In genomic region chr15:99703603-99704443, GRCh38 we compare ENCODE assay signal across 8 cellular contexts. TPM values are rescaled to one million over a fixed set of nuclear protein-coding genes. Genes with fewer than 3 reads are reported as not detected.
DNase-seq lines count a peak whose midpoint lies in the region; ATAC-seq and TF ChIP-seq lines count a peak whose summit lies in the region.

No MANE protein-coding gene starts in this region.

- H3K27ac Mint-ChIP-seq in activated T-cell treated with anti-CD3 and anti-CD28 coated beads, Interleukin-2, amount 50 U/mL, for 72 hours: peak overlapping the region; percentile 71
- peak overlapping the region in 2 of 3 experiments; percentile 37 to 92; a peak in 2 of 7 replicates for H3K27ac Mint-ChIP-seq in H9
- peak overlapping the region; percentile 47 for H3K27ac Mint-ChIP-seq in activated naive CD8-positive, alpha-beta T cell

- H2BK15ac ChIP-seq in H9 (ENCODE audit: low read depth, low read length): no peak overlapping the region

- no peak overlapping the region for H4K5ac ChIP-seq in H9 (ENCODE audit: insufficient read length, low read depth, low read length)

- H3F3A ChIP-seq in Loucy (ENCODE audit: low read depth): no peaks in the 10 kb centered on the region

- H3K27ac ChIP-seq in H9 (ENCODE audit: insufficient read length, low read depth, low read length) (no peak overlapping the region), cardiac muscle cell (peak overlapping the region; percentile 87)

- H4K91ac ChIP-seq in H9 (ENCODE audit: insufficient read length, low read depth, low read length): no peak overlapping the region

- H2BK12ac ChIP-seq in H9 (ENCODE audit: insufficient read length, low read depth, low read length): no peak overlapping the region

- H3K79me1 ChIP-seq in H9 (ENCODE audit: insufficient read depth, low read depth, low read length, poor library complexity, severe bottlenecking): no peaks in the 10 kb centered on the region

- H3K23ac ChIP-seq in H9 (ENCODE audit: insufficient read length, low read depth, low read length): no peak overlapping the region

- no peaks in the 10 kb centered on the region for H3K9me3 Mint-ChIP-seq in activated T-cell treated with anti-CD3 and anti-CD28 coated beads, Interleukin-2, amount 50 U/mL, for 72 hours
- H3K9me3 Mint-ChIP-seq in activated T-cell treated with anti-CD3 and anti-CD28 coated beads, Interleukin-2, amount 50 U/mL, for 4 hours: no peaks in the 10 kb centered on the region
- no peaks in the 10 kb centered on the region for H3K9me3 Mint-ChIP-seq in H9
- H3K9me3 Mint-ChIP-seq in activated naive CD8-positive, alpha-beta T cell (ENCODE audit: low read depth): no peaks in the 10 kb centered on the region

- TF ChIP-seq CTCF in H9 (conservative IDR thresholded peaks at IDR 0.05) (peak; percentile 60), Loucy (conservative IDR thresholded peaks at IDR 0.05; ENCODE audit: low read length) (peak; percentile 53), cardiac muscle cell (IDR thresholded peaks at IDR 0.05; ENCODE audit: low read depth, low read length) (peak; percentile 69), retinal pigment epithelial cell (conservative IDR thresholded peaks at IDR 0.05; ENCODE audit: low read depth, low read length) (peak; percentile 69)

- H3K14ac ChIP-seq in H9 (ENCODE audit: insufficient read depth, low read length): no peak overlapping the region

- no peaks in the 10 kb centered on the region for H3K4me1 ChIP-seq in H9 (ENCODE audit: insufficient read depth, low read length)
- H3K4me1 ChIP-seq in Loucy (ENCODE audit: insufficient read depth, low read length, poor library complexity, severe bottlenecking): no peaks in the 10 kb centered on the region
- peaks cover 60% of the 10 kb centered on the region for H3K4me1 ChIP-seq in cardiac muscle cell (ENCODE audit: low read depth)

- no peaks in the 10 kb centered on the region for H3K9me2 ChIP-seq in Loucy (replicated peaks; ENCODE audit: low read depth, low read length)

- H3K9ac ChIP-seq in H9 (ENCODE audit: extremely low read depth, insufficient read length, low read length) (no peak overlapping the region), Loucy (ENCODE audit: low read depth, low read length, poor library complexity, severe bottlenecking) (no peak overlapping the region)

- DNase-seq in activated T-cell treated with anti-CD3 and anti-CD28 coated beads, Interleukin-2, amount 50 U/mL, for 72 hours: no peak
- no peak for DNase-seq in activated T-cell treated with anti-CD3 and anti-CD28 coated beads, Interleukin-2, amount 50 U/mL, for 4 hours
- DNase-seq in H9: no peak
- peak; percentile 54 to 91 for DNase-seq in cardiac muscle cell (ENCODE audit: low read depth in 1 of 2, low spot score in 1 of 2)
- peak; percentile 58 for DNase-seq in retinal pigment epithelial cell (ENCODE audit: low read depth)
- DNase-seq in ecto neural progenitor cell (ENCODE audit: low spot score): no peak

- no peaks in the 10 kb centered on the region for H3K27me3 Mint-ChIP-seq in activated T-cell treated with anti-CD3 and anti-CD28 coated beads, Interleukin-2, amount 50 U/mL, for 72 hours (ENCODE audit: low read depth)
- H3K27me3 Mint-ChIP-seq in activated T-cell treated with anti-CD3 and anti-CD28 coated beads, Interleukin-2, amount 50 U/mL, for 4 hours (ENCODE audit: low read depth): no peaks in the 10 kb centered on the region
- H3K27me3 Mint-ChIP-seq in H9 (ENCODE audit: low read depth): no peaks in the 10 kb centered on the region; the same call in 1 of the 2 replicates
- H3K27me3 Mint-ChIP-seq in activated naive CD8-positive, alpha-beta T cell: no peaks in the 10 kb centered on the region

- H3K4me3 Mint-ChIP-seq in activated T-cell treated with anti-CD3 and anti-CD28 coated beads, Interleukin-2, amount 50 U/mL, for 72 hours: peak overlapping the region; percentile 10 to 65
- no peak overlapping the region for H3K4me3 Mint-ChIP-seq in activated T-cell treated with anti-CD3 and anti-CD28 coated beads, Interleukin-2, amount 50 U/mL, for 4 hours
- H3K4me3 Mint-ChIP-seq in H9: no peak overlapping the region
- H3K4me3 Mint-ChIP-seq in activated naive CD8-positive, alpha-beta T cell: no peak overlapping the region

- no peak overlapping the region for H2BK20ac ChIP-seq in H9 (ENCODE audit: low read depth, low read length, poor library complexity, severe bottlenecking)

- H3K36me3 ChIP-seq in Loucy (ENCODE audit: insufficient read depth, low read length) (no peaks in the 10 kb centered on the region), cardiac muscle cell (peaks cover 6% of the 10 kb centered on the region)

- H3K4me3 ChIP-seq in Loucy (ENCODE audit: low read length, poor library complexity, severe bottlenecking) (no peak overlapping the region), cardiac muscle cell (no peak overlapping the region), retinal pigment epithelial cell (ENCODE audit: low read length) (no peak overlapping the region)

- H3K56ac ChIP-seq in H9 (ENCODE audit: insufficient read length, low read depth, low read length): no peak overlapping the region

- H4K20me1 ChIP-seq in H9 (ENCODE audit: control insufficient read depth, insufficient read depth, insufficient read length) (no peaks in the 10 kb centered on the region), Loucy (ENCODE audit: insufficient read depth, low read length, poor library complexity, severe bottlenecking) (no peaks in the 10 kb centered on the region)

- H2AFZ ChIP-seq in H9 (ENCODE audit: low read length) (no peak overlapping the region), Loucy (ENCODE audit: low read length) (no peak overlapping the region)

- H3K4me2 ChIP-seq in H9 (ENCODE audit: insufficient read depth, insufficient read length, low read length) (no peak overlapping the region), Loucy (ENCODE audit: low read depth, low read length, poor library complexity, severe bottlenecking) (no peak overlapping the region)

- H3K4ac ChIP-seq in H9 (ENCODE audit: low read depth, low read length): no peak overlapping the region

- no peak overlapping the region for H3T11ph ChIP-seq in H9 (ENCODE audit: low read length)

- WGBS in H9 (ENCODE audit: extremely low coverage, insufficient read length, low lambda C conversion rate): no CpG with 5 or more reads among the region's 7 CpGs

- no peaks in the 10 kb centered on the region for H3K79me2 ChIP-seq in H9 (ENCODE audit: insufficient read depth, low read length)
- H3K79me2 ChIP-seq in Loucy (ENCODE audit: insufficient read depth, low read length): no peaks in the 10 kb centered on the region

- H2AK5ac ChIP-seq in H9 (ENCODE audit: insufficient read length, low read length): no peak overlapping the region

- H3K4me1 Mint-ChIP-seq in activated T-cell treated with anti-CD3 and anti-CD28 coated beads, Interleukin-2, amount 50 U/mL, for 72 hours (ENCODE audit: low read depth): peaks cover 46% of the 10 kb centered on the region
- H3K4me1 Mint-ChIP-seq in activated T-cell treated with anti-CD3 and anti-CD28 coated beads, Interleukin-2, amount 50 U/mL, for 4 hours (ENCODE audit: low read depth): peaks cover 47% of the 10 kb centered on the region
- H3K4me1 Mint-ChIP-seq in H9: peaks cover 7 to 9% of the 10 kb centered on the region in 2 experiments; a peak in 3 of 4 replicates
- H3K4me1 Mint-ChIP-seq in activated naive CD8-positive, alpha-beta T cell (ENCODE audit: low read depth): peaks cover 54% of the 10 kb centered on the region

- H3K27me3 ChIP-seq in H9 (ENCODE audit: insufficient read depth, low read length): no peaks in the 10 kb centered on the region
- H3K27me3 ChIP-seq in Loucy (ENCODE audit: insufficient read depth, low read length, poor library complexity, severe bottlenecking): no peaks in the 10 kb centered on the region
- H3K27me3 ChIP-seq in cardiac muscle cell: no peaks in the 10 kb centered on the region

- peak; percentile 16 to 37 for ATAC-seq in activated T-cell treated with anti-CD3 and anti-CD28 coated beads, Interleukin-2, amount 50 U/mL, for 72 hours (replicated peaks in 1 of 2)
- ATAC-seq in activated T-cell treated with anti-CD3 and anti-CD28 coated beads, Interleukin-2, amount 50 U/mL, for 4 hours: no peak

- H3K9me3 ChIP-seq in H9 (ENCODE audit: control insufficient read depth, low read depth, low read length): no peaks in the 10 kb centered on the region
- no peaks in the 10 kb centered on the region for H3K9me3 ChIP-seq in Loucy (ENCODE audit: insufficient read depth, low read depth, low read length)
- H3K9me3 ChIP-seq in cardiac muscle cell (ENCODE audit: low read depth): no peaks in the 10 kb centered on the region

- no peak overlapping the region for H3K18ac ChIP-seq in H9 (ENCODE audit: insufficient read length, low read depth, low read length)

- no peak overlapping the region for H2BK5ac ChIP-seq in H9 (ENCODE audit: insufficient read length, low read length)

- no peaks in the 10 kb centered on the region for H3K36me3 Mint-ChIP-seq in activated T-cell treated with anti-CD3 and anti-CD28 coated beads, Interleukin-2, amount 50 U/mL, for 72 hours (ENCODE audit: insufficient read depth in 2 of 2)
- H3K36me3 Mint-ChIP-seq in activated T-cell treated with anti-CD3 and anti-CD28 coated beads, Interleukin-2, amount 50 U/mL, for 4 hours (ENCODE audit: insufficient read depth): peaks cover 5% of the 10 kb centered on the region
- H3K36me3 Mint-ChIP-seq in H9 (ENCODE audit: insufficient read depth in 1 of 3, low read depth in 3 of 3): peaks cover 0 to 4% (median 0%) of the 10 kb centered on the region in 3 experiments; a peak in 2 of 7 replicates
- H3K36me3 Mint-ChIP-seq in activated naive CD8-positive, alpha-beta T cell: peaks cover 5% of the 10 kb centered on the region

- no peak overlapping the region for H2BK120ac ChIP-seq in H9 (ENCODE audit: low read depth, low read length, poor library complexity, severe bottlenecking)

- H3K23me2 ChIP-seq in H9 (ENCODE audit: insufficient read length, low read depth, low read length, poor library complexity, severe bottlenecking): no peaks in the 10 kb centered on the region

- no peak overlapping the region for H4K8ac ChIP-seq in H9 (replicated peaks; ENCODE audit: insufficient read length, low read depth, low read length)

RNA-seq across cellular contexts. Expression of gene LYSMD4, which starts 29.4 kb away (rescaled TPM):
- 10 to 100 TPM in 1 of 2 donors, 1 to 10 TPM in 1; 9.7 to 11.7 TPM for total RNA-seq in activated T-cell treated with anti-CD3 and anti-CD28 coated beads, Interleukin-2, amount 50 U/mL, for 72 hours
- 1 to 10 TPM; 4.5 to 6.2 (median 5.5) TPM for total RNA-seq in activated T-cell treated with anti-CD3 and anti-CD28 coated beads, Interleukin-2, amount 50 U/mL, for 4 hours
- total RNA-seq in H9 (2021) (9.3 and 10.0 TPM in 2 replicates), cardiac muscle cell (21.2 and 21.9 TPM in 2 replicates)
- 24.0 and 24.4 TPM in 2 replicates for polyA plus RNA-seq in cardiac muscle cell

Comparison
In these comparisons a context has a peak if more than half of its experiments do, and no peak if none do; other contexts are left out.
1. ATAC-seq: peak in activated T-cell treated with anti-CD3 and anti-CD28 coated beads, Interleukin-2, amount 50 U/mL, for 72 hours (2 of 2); none in activated T-cell treated with anti-CD3 and anti-CD28 coated beads, Interleukin-2, amount 50 U/mL, for 4 hours (0 of 2).
2. H3K4me3 Mint-ChIP-seq: peak in activated T-cell treated with anti-CD3 and anti-CD28 coated beads, Interleukin-2, amount 50 U/mL, for 72 hours (2 of 2); none in activated T-cell treated with anti-CD3 and anti-CD28 coated beads, Interleukin-2, amount 50 U/mL, for 4 hours (single experiment), H9 (0 of 2) and activated naive CD8-positive, alpha-beta T cell (single experiment).
3. DNase-seq: peak in cardiac muscle cell (2 of 2) and retinal pigment epithelial cell (single experiment); none in activated T-cell treated with anti-CD3 and anti-CD28 coated beads, Interleukin-2, amount 50 U/mL, for 72 hours (0 of 2), activated T-cell treated with anti-CD3 and anti-CD28 coated beads, Interleukin-2, amount 50 U/mL, for 4 hours (single experiment), H9 (single experiment) and ecto neural progenitor cell (single experiment).
4. Peak in every context shown above with its lines, with median percentiles within 50 percentile points of each other: H3K27ac Mint-ChIP-seq and CTCF ChIP-seq.